Comparison of ENCODE assay signal across 1 cellular context in genomic region chr5:178590141-178590923, GRCh38.
TF ChIP-seq lines count a peak whose summit lies in the region.

TSS of gene COL23A1 (minus strand) at chr5:178590393.

TF ChIP-seq in H1, 55 proteins besides CTCF, POLR2A, EP300 and RAD21 (continued from another document):
- TF ChIP-seq ATF3 (IDR thresholded peaks at IDR 0.05; ENCODE audit: insufficient read depth, low read depth, low read length): no peak
- TF ChIP-seq BACH1 (IDR thresholded peaks at IDR 0.05; ENCODE audit: low read length): peak; percentile 47
- TF ChIP-seq GTF2F1 (IDR thresholded peaks at IDR 0.05; ENCODE audit: borderline replicate concordance, low read depth, low read length): no peak
- TF ChIP-seq RFX5 (IDR thresholded peaks at IDR 0.05; ENCODE audit: borderline replicate concordance, low read depth, low read length): no peak
- peak; percentile 78 for TF ChIP-seq E2F6 (IDR thresholded peaks at IDR 0.05)
- TF ChIP-seq SIN3A (conservative IDR thresholded peaks at IDR 0.05 in 1 of 2, IDR thresholded peaks at IDR 0.05 in 1 of 2; ENCODE audit: low read depth in 1 of 2, low read length in 2 of 2): 0 out of 4 replicates have a peak, but pooled peaks of 1 of the 2 experiments have one; percentile 13
- TF ChIP-seq KDM1A (IDR thresholded peaks at IDR 0.05; ENCODE audit: borderline replicate concordance, low read length): no peak
- no peak for TF ChIP-seq GABPA (IDR thresholded peaks at IDR 0.05; ENCODE audit: borderline replicate concordance, insufficient read depth, low read length)
- peak; percentile 90 for TF ChIP-seq KDM4A (IDR thresholded peaks at IDR 0.05; ENCODE audit: low read depth, low read length, severe bottlenecking)
- no peak for TF ChIP-seq SP4 (IDR thresholded peaks at IDR 0.05; ENCODE audit: low read length)
- TF ChIP-seq CTBP2 (IDR thresholded peaks at IDR 0.05; ENCODE audit: borderline replicate concordance, insufficient read depth, insufficient read length, low read length): no peak
- TF ChIP-seq MAX (IDR thresholded peaks at IDR 0.05): peak; percentile 61; the same call in 1 of the 2 replicates
